Comparison of ENCODE assay signal across 25 cellular contexts in genomic region chr21:14072761-14073535, GRCh38.
"Had no signal": no experiment of that assay in that cellular context is flagged by ENCODE, and none has a peak within 500 bp of the region (broad histone marks: within the 10 kb centered on the region; RNA-seq: fewer than 3 reads in every experiment).

No MANE protein-coding gene starts in this region.

- H2AFZ ChIP-seq: parathyroid adenoma had no signal

- H3K36me3 ChIP-seq: colonic mucosa, upper lobe of left lung, vagina had no signal

- H3K4me3 Mint-ChIP-seq: activated CD8-positive, alpha-beta memory T cell treated with anti-CD3 and anti-CD28 coated beads, Interleukin-2, amount 10 ng/mL, durations not matched to agents 7 days and 5 days; activated CD8-positive, alpha-beta T cell treated with anti-CD3 and anti-CD28 coated beads for 36 hours; activated naive CD8-positive, alpha-beta T cell; activated T-cell treated with anti-CD3 and anti-CD28 coated beads, Interleukin-2, amount 50 U/mL, for 72 hours; naive thymus-derived CD4-positive, alpha-beta T cell had no signal

- DNase-seq: activated CD4-positive, alpha-beta T cell treated with anti-CD3 and anti-CD28 coated beads for 1 hour; activated CD4-positive, alpha-beta T cell treated with anti-CD3 and anti-CD28 coated beads, Interleukin-2, amount 50 U/mL, for 1 hour; activated CD8-positive, alpha-beta memory T cell treated with anti-CD3 and anti-CD28 coated beads, Interleukin-2, amount 10 ng/mL, durations not matched to agents 7 days and 5 days; activated CD8-positive, alpha-beta T cell treated with anti-CD3 and anti-CD28 coated beads for 36 hours; activated effector memory CD4-positive, alpha-beta T cell treated with Interleukin-2 at 50 U/mL for 16 hours; activated naive CD4-positive, alpha-beta T cell treated with Interleukin-2 at 50 U/mL for 16 hours; activated T-cell treated with anti-CD3 and anti-CD28 coated beads for 4 hours; activated T-cell treated with anti-CD3 and anti-CD28 coated beads, Interleukin-2, amount 50 U/mL, for 72 hours; aorta; cerebellar nuclear complex; colonic mucosa; effector CD8-positive, alpha-beta T cell; left cardiac atrium; midbrain; naive thymus-derived CD4-positive, alpha-beta T cell; nucleus accumbens; stimulated activated CD4-positive, alpha-beta T cell treated with anti-CD3 and anti-CD28 coated beads, Interleukin-2, amount 100 ng/mL, for 48 hours; stimulated activated naive CD8-positive, alpha-beta T cell treated with anti-CD3 and anti-CD28 coated beads, Interleukin-15, Interleukin-2, amounts not matched to agents 100 U/mL and 50 U/mL, for 24 hours; T-helper 2 cell; upper lobe of left lung had no signal

- H3K36me3 Mint-ChIP-seq: activated naive CD8-positive, alpha-beta T cell; naive thymus-derived CD4-positive, alpha-beta T cell had no signal

- H3K4me3 ChIP-seq: body of pancreas, colonic mucosa, upper lobe of left lung, vagina had no signal

- H3K27me3 ChIP-seq: body of pancreas, colonic mucosa, upper lobe of left lung, vagina had no signal

- H3K27me3 Mint-ChIP-seq: activated CD8-positive, alpha-beta memory T cell treated with anti-CD3 and anti-CD28 coated beads, Interleukin-2, amount 10 ng/mL, durations not matched to agents 7 days and 5 days; activated CD8-positive, alpha-beta T cell treated with anti-CD3 and anti-CD28 coated beads for 36 hours; activated naive CD8-positive, alpha-beta T cell; naive thymus-derived CD4-positive, alpha-beta T cell had no signal

- H3K27ac ChIP-seq: body of pancreas, colonic mucosa, parathyroid adenoma, upper lobe of left lung, vagina had no signal

- H3K9ac ChIP-seq: parathyroid adenoma had no signal

- H3K4me1 ChIP-seq: body of pancreas, colonic mucosa, parathyroid adenoma, upper lobe of left lung, vagina had no signal

- H3K9me3 ChIP-seq: body of pancreas, colonic mucosa, vagina had no signal

- ATAC-seq: activated CD8-positive, alpha-beta memory T cell treated with anti-CD3 and anti-CD28 coated beads, Interleukin-2, amount 10 ng/mL, durations not matched to agents 7 days and 5 days; activated CD8-positive, alpha-beta T cell treated with anti-CD3 and anti-CD28 coated beads for 36 hours; activated T-cell treated with anti-CD3 and anti-CD28 coated beads, Interleukin-2, amount 50 U/mL, for 72 hours; body of pancreas; left cardiac atrium; naive thymus-derived CD4-positive, alpha-beta T cell; right cardiac atrium; stimulated activated naive CD8-positive, alpha-beta T cell treated with anti-CD3 and anti-CD28 coated beads, Interleukin-15, Interleukin-2, amounts not matched to agents 100 U/mL and 50 U/mL, for 24 hours had no signal

- H3K79me2 ChIP-seq: parathyroid adenoma had no signal

- H3K27ac Mint-ChIP-seq: activated CD8-positive, alpha-beta memory T cell treated with anti-CD3 and anti-CD28 coated beads, Interleukin-2, amount 10 ng/mL, durations not matched to agents 7 days and 5 days; activated CD8-positive, alpha-beta T cell treated with anti-CD3 and anti-CD28 coated beads for 36 hours; activated naive CD8-positive, alpha-beta T cell; activated T-cell treated with anti-CD3 and anti-CD28 coated beads, Interleukin-2, amount 50 U/mL, for 72 hours; naive thymus-derived CD4-positive, alpha-beta T cell had no signal
